In the genomic region with DNA sequence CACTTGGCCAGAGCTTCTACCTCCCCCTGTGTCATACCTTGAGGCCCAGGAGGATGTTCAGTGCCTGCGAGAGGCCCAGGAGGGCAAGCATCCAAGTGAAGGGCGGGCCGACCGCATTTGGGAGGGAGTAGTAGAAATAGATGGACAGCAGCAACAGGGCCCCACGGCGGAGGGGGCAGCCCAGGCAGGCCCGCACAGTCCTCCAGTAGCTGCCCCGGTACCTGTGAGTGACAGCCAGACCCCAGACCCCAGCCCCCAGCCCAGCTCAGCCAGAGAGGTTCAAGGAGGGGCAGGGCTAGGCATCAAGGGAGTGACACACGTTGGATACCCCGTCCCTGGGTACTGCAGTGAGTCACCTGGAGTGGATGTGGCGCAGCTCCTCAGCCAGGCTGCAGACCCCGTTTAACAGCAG, we compare ENCODE assay signal across 10 cellular contexts. TPM values are rescaled to one million over a fixed set of nuclear protein-coding genes. Genes with fewer than 3 reads are reported as not detected.
DNase-seq lines count a peak whose midpoint lies in the region; ATAC-seq, FAIRE-seq and TF ChIP-seq lines count a peak whose summit lies in the region.
"Had no signal": no experiment of that assay in that cellular context is flagged by ENCODE, and none has a peak within 500 bp of the region (broad histone marks: within the 10 kb centered on the region; RNA-seq: fewer than 3 reads in every experiment).

No MANE protein-coding gene starts in this region.

- POLR2A ChIA-PET in activated naive CD8-positive, alpha-beta T cell treated with anti-CD3 and anti-CD28 coated beads, Interleukin-2, amount 10 ng/mL, durations not matched to agents 7 days and 5 days (lab: Charles Lee): interaction anchor here (0.6 to 2.3 kb wide), 12 partner anchors 8 to 87 kb away, joined by 3 to 26 read pairs (median 6); a partner anchor contains a TSS

- intact Hi-C loops in tibial artery (cut with DNase I; ENCODE audit: low total_unique reads): no loop called here

- H4K20me1 ChIP-seq in keratinocyte (ENCODE audit: control insufficient read depth, extremely low read depth, insufficient read depth, low read length): no peaks in the 10 kb centered on the region
- no peaks in the 10 kb centered on the region for H4K20me1 ChIP-seq in neural progenitor cell (ENCODE audit: low read depth)

- TF ChIP-seq CTCF in keratinocyte (optimal IDR thresholded peaks at IDR 0.05 in 1 of 3, IDR thresholded peaks at IDR 0.05 in 1 of 3, conservative IDR thresholded peaks at IDR 0.05 in 1 of 3; ENCODE audit: extremely low read depth in 1 of 3, insufficient read depth in 2 of 3, low read length in 3 of 3) (no peak), tibial artery (IDR thresholded peaks at IDR 0.05) (no peak), neural progenitor cell (IDR thresholded peaks at IDR 0.05) (no peak)

- H3K36me3 Mint-ChIP-seq in activated naive CD8-positive, alpha-beta T cell treated with anti-CD3 and anti-CD28 coated beads, Interleukin-2, amount 10 ng/mL, durations not matched to agents 7 days and 5 days: peaks cover 16% of the 10 kb centered on the region
- H3K36me3 Mint-ChIP-seq in neural progenitor cell: no peaks in the 10 kb centered on the region

- H3K9me3 Mint-ChIP-seq in activated naive CD8-positive, alpha-beta T cell treated with anti-CD3 and anti-CD28 coated beads, Interleukin-2, amount 10 ng/mL, durations not matched to agents 7 days and 5 days: no peaks in the 10 kb centered on the region
- H3K9me3 Mint-ChIP-seq in neural progenitor cell: no peaks in the 10 kb centered on the region

- H3K4me3 ChIP-seq in keratinocyte (ENCODE audit: control insufficient read depth in 2 of 3, extremely low read depth in 1 of 3, insufficient read depth in 2 of 3, low read depth in 1 of 3, low read length in 3 of 3) (peak overlapping the region; percentile 48 to 81 (median 73)), tibial artery (peak overlapping the region; percentile 54 to 67), neural progenitor cell (no peak overlapping the region)

- H3K79me2 ChIP-seq in keratinocyte (ENCODE audit: control insufficient read depth, insufficient read depth, low read length) (peaks cover 1% of the 10 kb centered on the region), neural progenitor cell (ENCODE audit: low read depth) (no peaks in the 10 kb centered on the region)

- DNase-seq in DMS79 treated with DMSO at 0.1 percent for 48 hours (lab: John Stamatoyannopoulos, UW) (peak; percentile 8), DMS79 (lab: John Stamatoyannopoulos, UW) (no peak), keratinocyte (ENCODE audit: low read depth, low spot score) (no peak), tibial artery (peak; percentile 56 to 79), HuH-7.5 (ENCODE audit: low spot score) (no peak), neural progenitor cell (ENCODE audit: low spot score) (no peak), NAMALWA (ENCODE audit: low spot score) (no peak)
- DNase-seq in activated naive CD8-positive, alpha-beta T cell treated with anti-CD3 and anti-CD28 coated beads, Interleukin-2, amount 10 ng/mL, durations not matched to agents 7 days and 5 days: no peak

- H2AFZ ChIP-seq in keratinocyte (ENCODE audit: control insufficient read depth, low read length): no peak overlapping the region
- H2AFZ ChIP-seq in neural progenitor cell (replicated peaks): no peak overlapping the region

- H3K27me3 Mint-ChIP-seq in activated naive CD8-positive, alpha-beta T cell treated with anti-CD3 and anti-CD28 coated beads, Interleukin-2, amount 10 ng/mL, durations not matched to agents 7 days and 5 days: no peaks in the 10 kb centered on the region
- peaks cover 10% of the 10 kb centered on the region for H3K27me3 Mint-ChIP-seq in neural progenitor cell (ENCODE audit: insufficient read depth, low read depth)

- no peaks in the 10 kb centered on the region for H3K9me1 ChIP-seq in keratinocyte (ENCODE audit: control insufficient read depth, extremely low read depth, insufficient read depth, low read length)

- peak overlapping the region; percentile 97 for H3K27ac Mint-ChIP-seq in activated naive CD8-positive, alpha-beta T cell treated with anti-CD3 and anti-CD28 coated beads, Interleukin-2, amount 10 ng/mL, durations not matched to agents 7 days and 5 days
- no peak overlapping the region for H3K27ac Mint-ChIP-seq in neural progenitor cell

- dilution Hi-C loops in keratinocyte (cut with MboI; ENCODE audit: extremely low pct_ligation_motif_present, low sequenced_read_pairs): no loop called here

- H3K27ac ChIP-seq in keratinocyte (ENCODE audit: control insufficient read depth, insufficient read depth, low read length) (peak overlapping the region; percentile 98), tibial artery (peak overlapping the region; percentile 91 to 94), neural progenitor cell (no peak overlapping the region)

- H3K36me3 ChIP-seq in keratinocyte (ENCODE audit: control insufficient read depth in 2 of 2, extremely low read depth in 1 of 2, insufficient read depth in 2 of 2, low read length in 2 of 2): peaks cover 13 to 14% of the 10 kb centered on the region in 2 experiments
- peaks cover 0 to 33% (median 32%) of the 10 kb centered on the region in 3 donors for H3K36me3 ChIP-seq in tibial artery
- no peaks in the 10 kb centered on the region for H3K36me3 ChIP-seq in neural progenitor cell

- FAIRE-seq in keratinocyte (lab: Jason Lieb, UNC): no peak
- FAIRE-seq: A204.1 had no signal

- H3K4me2 ChIP-seq in keratinocyte (ENCODE audit: control insufficient read depth, extremely low read depth, insufficient read depth, low read depth, low read length) (peak overlapping the region; percentile 99), neural progenitor cell (no peak overlapping the region)

- ATAC-seq in activated naive CD8-positive, alpha-beta T cell treated with anti-CD3 and anti-CD28 coated beads, Interleukin-2, amount 10 ng/mL, durations not matched to agents 7 days and 5 days (ENCODE audit: low read depth): no peak

- H3K27me3 ChIP-seq in keratinocyte (ENCODE audit: control insufficient read depth, extremely low read depth, insufficient read depth, low read length): no peaks in the 10 kb centered on the region
- H3K27me3 ChIP-seq in tibial artery: no peaks in the 10 kb centered on the region
- no peaks in the 10 kb centered on the region for H3K27me3 ChIP-seq in neural progenitor cell

- H3K4me1 ChIP-seq in keratinocyte (ENCODE audit: control insufficient read depth, extremely low read depth, insufficient read depth, low read length) (peaks cover 29% of the 10 kb centered on the region), tibial artery (peaks cover 0 to 50% (median 31%) of the 10 kb centered on the region in 4 donors), neural progenitor cell (peaks cover 2% of the 10 kb centered on the region)

- peak overlapping the region; percentile 92 for H3K9ac ChIP-seq in keratinocyte (ENCODE audit: control insufficient read depth, extremely low read depth, insufficient read depth, low read length)
- H3K9ac ChIP-seq in neural progenitor cell: no peak overlapping the region

- peak overlapping the region; percentile 94 for H3K4me3 Mint-ChIP-seq in activated naive CD8-positive, alpha-beta T cell treated with anti-CD3 and anti-CD28 coated beads, Interleukin-2, amount 10 ng/mL, durations not matched to agents 7 days and 5 days
- H3K4me3 Mint-ChIP-seq in neural progenitor cell: no peak overlapping the region

- H3F3A ChIP-seq in neural progenitor cell (ENCODE audit: low read depth): no peaks in the 10 kb centered on the region

- H3K9me3 ChIP-seq in keratinocyte (ENCODE audit: control insufficient read depth, low read depth, low read length) (no peaks in the 10 kb centered on the region), tibial artery (no peaks in the 10 kb centered on the region), neural progenitor cell (ENCODE audit: low read depth) (no peaks in the 10 kb centered on the region)

- peaks cover 23% of the 10 kb centered on the region for H3K4me1 Mint-ChIP-seq in activated naive CD8-positive, alpha-beta T cell treated with anti-CD3 and anti-CD28 coated beads, Interleukin-2, amount 10 ng/mL, durations not matched to agents 7 days and 5 days
- H3K4me1 Mint-ChIP-seq in neural progenitor cell: peaks cover 17% of the 10 kb centered on the region

RNA-seq across cellular contexts. Expression of a gene that starts 1.4 kb away (rescaled TPM):
- total RNA-seq in activated naive CD8-positive, alpha-beta T cell treated with anti-CD3 and anti-CD28 coated beads, Interleukin-2, amount 10 ng/mL, durations not matched to agents 7 days and 5 days: 10 to 100 TPM; 63.6 to 68.4 TPM
- polyA plus RNA-seq in keratinocyte: 25.2 to 38.1 TPM (median 26.0 TPM) in 3 replicates
- polyA plus RNA-seq in keratinocyte (2011; ENCODE audit: low read depth): 1.3 TPM
- 14.7 and 21.3 TPM in 2 replicates for polyA plus RNA-seq in keratinocyte (2011; cell fraction: cytosol; rRNA removed)
- 66.0 and 88.6 TPM in 2 replicates for polyA plus RNA-seq in keratinocyte (2011; cell fraction: nucleus; rRNA removed)
- polyA plus RNA-seq in keratinocyte (2012; ENCODE audit: low replicate concordance): 4.2 and 32.6 TPM in 2 replicates
- polyA minus RNA-seq in keratinocyte: 24.6 to 40.7 TPM (median 27.0 TPM) in 3 replicates
- 54.5 TPM for polyA minus RNA-seq in keratinocyte (2011; cell fraction: cytosol; rRNA and poly(A)+ RNA removed)
- polyA minus RNA-seq in keratinocyte (2011; cell fraction: nucleus; rRNA and poly(A)+ RNA removed): 46.5 and 55.6 TPM in 2 replicates
- total RNA-seq in neural progenitor cell (ENCODE audit: low replicate concordance): 0.07 and 0.19 TPM in 2 replicates

RNA-seq across cellular contexts. Expression of a gene that starts 10.3 kb away (rescaled TPM):
- under 1 TPM; 0.34 to 0.44 TPM for total RNA-seq in activated naive CD8-positive, alpha-beta T cell treated with anti-CD3 and anti-CD28 coated beads, Interleukin-2, amount 10 ng/mL, durations not matched to agents 7 days and 5 days
- polyA plus RNA-seq in keratinocyte: not detected in 3 replicates
- polyA plus RNA-seq in keratinocyte (2011; ENCODE audit: low read depth): not detected
- polyA plus RNA-seq in keratinocyte (2011; cell fraction: cytosol; rRNA removed): not detected in 2 replicates
- polyA plus RNA-seq in keratinocyte (2011; cell fraction: nucleus; rRNA removed): not detected in 2 replicates
- not detected in 2 replicates for polyA plus RNA-seq in keratinocyte (2012; ENCODE audit: low replicate concordance)
- polyA minus RNA-seq in keratinocyte: not detected in 3 replicates
- polyA minus RNA-seq in keratinocyte (2011; cell fraction: cytosol; rRNA and poly(A)+ RNA removed): not detected
- not detected in 2 replicates for polyA minus RNA-seq in keratinocyte (2011; cell fraction: nucleus; rRNA and poly(A)+ RNA removed)
- total RNA-seq in neural progenitor cell (ENCODE audit: low replicate concordance): not detected in 2 replicates
- total RNA-seq: kidney epithelial cell had no signal

RNA-seq across cellular contexts. Expression of a gene that starts 18.6 kb away (rescaled TPM):
- total RNA-seq in activated naive CD8-positive, alpha-beta T cell treated with anti-CD3 and anti-CD28 coated beads, Interleukin-2, amount 10 ng/mL, durations not matched to agents 7 days and 5 days: not detected
- polyA plus RNA-seq in keratinocyte: not detected in 3 replicates
- not detected for polyA plus RNA-seq in keratinocyte (2011; ENCODE audit: low read depth)
- not detected in 2 replicates for polyA plus RNA-seq in keratinocyte (2011; cell fraction: cytosol; rRNA removed)
- 0.15 TPM in 1 of 2 replicates, not detected in the other for polyA plus RNA-seq in keratinocyte (2011; cell fraction: nucleus; rRNA removed)
- not detected in 2 replicates for polyA plus RNA-seq in keratinocyte (2012; ENCODE audit: low replicate concordance)
- not detected in 3 replicates for polyA minus RNA-seq in keratinocyte
- not detected for polyA minus RNA-seq in keratinocyte (2011; cell fraction: cytosol; rRNA and poly(A)+ RNA removed)
- not detected in 2 replicates for polyA minus RNA-seq in keratinocyte (2011; cell fraction: nucleus; rRNA and poly(A)+ RNA removed)
- not detected in 2 replicates for total RNA-seq in neural progenitor cell (ENCODE audit: low replicate concordance)
- total RNA-seq: kidney epithelial cell had no signal

RNA-seq across cellular contexts. Expression of a gene that starts 41.8 kb away (rescaled TPM):
- 1 to 10 TPM; 4.2 to 5.7 TPM for total RNA-seq in activated naive CD8-positive, alpha-beta T cell treated with anti-CD3 and anti-CD28 coated beads, Interleukin-2, amount 10 ng/mL, durations not matched to agents 7 days and 5 days
- polyA plus RNA-seq in keratinocyte: 3.0 to 6.6 TPM (median 3.6 TPM) in 3 replicates
- 1.7 TPM for polyA plus RNA-seq in keratinocyte (2011; ENCODE audit: low read depth)
- polyA plus RNA-seq in keratinocyte (2011; cell fraction: cytosol; rRNA removed): 2.0 and 3.6 TPM in 2 replicates
- 4.3 TPM in 2 replicates for polyA plus RNA-seq in keratinocyte (2011; cell fraction: nucleus; rRNA removed)
- 0.79 and 4.7 TPM in 2 replicates for polyA plus RNA-seq in keratinocyte (2012; ENCODE audit: low replicate concordance)
- polyA minus RNA-seq in keratinocyte: 1.1 to 2.7 TPM (median 2.7 TPM) in 3 replicates
- polyA minus RNA-seq in keratinocyte (2011; cell fraction: cytosol; rRNA and poly(A)+ RNA removed): 4.6 TPM
- 1.1 and 3.7 TPM in 2 replicates for polyA minus RNA-seq in keratinocyte (2011; cell fraction: nucleus; rRNA and poly(A)+ RNA removed)
- 13.7 and 21.7 TPM in 2 replicates for total RNA-seq in neural progenitor cell (ENCODE audit: low replicate concordance)

Comparison
In these comparisons a context has a peak if more than half of its experiments do, and no peak if none do; other contexts are left out.
1. DNase-seq: peak in DMS79 treated with DMSO at 0.1 percent for 48 hours (single experiment) and tibial artery (2 of 2); none in DMS79 (single experiment), activated naive CD8-positive, alpha-beta T cell treated with anti-CD3 and anti-CD28 coated beads, Interleukin-2, amount 10 ng/mL, durations not matched to agents 7 days and 5 days (single experiment), keratinocyte (single experiment), HuH-7.5 (single experiment), neural progenitor cell (single experiment) and NAMALWA (single experiment).
2. RNA of a gene that starts 1.4 kb away (total RNA-seq): 63.6 to 68.4 TPM in activated naive CD8-positive, alpha-beta T cell treated with anti-CD3 and anti-CD28 coated beads, Interleukin-2, amount 10 ng/mL, durations not matched to agents 7 days and 5 days; 0.07 to 0.19 TPM in neural progenitor cell; every median in the first group is over 10 times any median in the second.